ENCODE assay signal across 2 cellular contexts in the genomic region with DNA sequence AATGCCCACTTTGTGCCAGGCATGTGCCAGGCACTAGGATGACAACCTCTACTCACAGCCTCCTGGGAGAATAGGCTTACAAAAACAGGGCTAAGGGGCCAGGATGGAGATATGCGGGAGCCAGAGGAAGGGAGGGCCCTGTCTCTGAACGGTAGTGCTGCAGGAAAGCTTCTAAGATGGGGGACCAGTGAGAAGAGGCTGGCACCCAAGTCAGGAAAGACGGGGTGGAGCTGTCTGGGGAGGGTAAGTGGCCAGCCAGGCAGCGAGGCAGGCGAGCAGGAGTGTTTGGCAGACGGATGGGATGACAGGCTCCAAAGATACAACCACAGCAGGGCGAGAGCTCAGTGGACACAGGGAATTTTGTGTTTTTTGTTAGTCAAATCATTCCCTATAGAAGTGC.
TF ChIP-seq lines count a peak whose summit lies in the region.

No MANE protein-coding gene starts in this region.

TF ChIP-seq in GM23338, 12 proteins besides CTCF, POLR2A, EP300 and RAD21 (continued from another document):
- TF ChIP-seq, protein P1, sequence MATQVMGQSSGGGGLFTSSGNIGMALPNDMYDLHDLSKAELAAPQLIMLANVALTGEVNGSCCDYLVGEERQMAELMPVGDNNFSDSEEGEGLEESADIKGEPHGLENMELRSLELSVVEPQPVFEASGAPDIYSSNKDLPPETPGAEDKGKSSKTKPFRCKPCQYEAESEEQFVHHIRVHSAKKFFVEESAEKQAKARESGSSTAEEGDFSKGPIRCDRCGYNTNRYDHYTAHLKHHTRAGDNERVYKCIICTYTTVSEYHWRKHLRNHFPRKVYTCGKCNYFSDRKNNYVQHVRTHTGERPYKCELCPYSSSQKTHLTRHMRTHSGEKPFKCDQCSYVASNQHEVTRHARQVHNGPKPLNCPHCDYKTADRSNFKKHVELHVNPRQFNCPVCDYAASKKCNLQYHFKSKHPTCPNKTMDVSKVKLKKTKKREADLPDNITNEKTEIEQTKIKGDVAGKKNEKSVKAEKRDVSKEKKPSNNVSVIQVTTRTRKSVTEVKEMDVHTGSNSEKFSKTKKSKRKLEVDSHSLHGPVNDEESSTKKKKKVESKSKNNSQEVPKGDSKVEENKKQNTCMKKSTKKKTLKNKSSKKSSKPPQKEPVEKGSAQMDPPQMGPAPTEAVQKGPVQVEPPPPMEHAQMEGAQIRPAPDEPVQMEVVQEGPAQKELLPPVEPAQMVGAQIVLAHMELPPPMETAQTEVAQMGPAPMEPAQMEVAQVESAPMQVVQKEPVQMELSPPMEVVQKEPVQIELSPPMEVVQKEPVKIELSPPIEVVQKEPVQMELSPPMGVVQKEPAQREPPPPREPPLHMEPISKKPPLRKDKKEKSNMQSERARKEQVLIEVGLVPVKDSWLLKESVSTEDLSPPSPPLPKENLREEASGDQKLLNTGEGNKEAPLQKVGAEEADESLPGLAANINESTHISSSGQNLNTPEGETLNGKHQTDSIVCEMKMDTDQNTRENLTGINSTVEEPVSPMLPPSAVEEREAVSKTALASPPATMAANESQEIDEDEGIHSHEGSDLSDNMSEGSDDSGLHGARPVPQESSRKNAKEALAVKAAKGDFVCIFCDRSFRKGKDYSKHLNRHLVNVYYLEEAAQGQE (IDR thresholded peaks at IDR 0.05; ENCODE audit: unreplicated experiment): no peak
- TF ChIP-seq STAT1 (IDR thresholded peaks at IDR 0.05; ENCODE audit: unreplicated experiment) (no peak), CREB1 (CRISPR knock-in tag; IDR thresholded peaks at IDR 0.05; ENCODE audit: low read depth) (no peak)
- TF ChIP-seq, protein P2, sequence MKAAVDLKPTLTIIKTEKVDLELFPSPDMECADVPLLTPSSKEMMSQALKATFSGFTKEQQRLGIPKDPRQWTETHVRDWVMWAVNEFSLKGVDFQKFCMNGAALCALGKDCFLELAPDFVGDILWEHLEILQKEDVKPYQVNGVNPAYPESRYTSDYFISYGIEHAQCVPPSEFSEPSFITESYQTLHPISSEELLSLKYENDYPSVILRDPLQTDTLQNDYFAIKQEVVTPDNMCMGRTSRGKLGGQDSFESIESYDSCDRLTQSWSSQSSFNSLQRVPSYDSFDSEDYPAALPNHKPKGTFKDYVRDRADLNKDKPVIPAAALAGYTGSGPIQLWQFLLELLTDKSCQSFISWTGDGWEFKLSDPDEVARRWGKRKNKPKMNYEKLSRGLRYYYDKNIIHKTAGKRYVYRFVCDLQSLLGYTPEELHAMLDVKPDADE (IDR thresholded peaks at IDR 0.05): no peak

TF ChIP-seq in K562, 482 proteins besides CTCF, POLR2A, EP300 and RAD21 (continued from another document):
- TF ChIP-seq, protein P3, sequence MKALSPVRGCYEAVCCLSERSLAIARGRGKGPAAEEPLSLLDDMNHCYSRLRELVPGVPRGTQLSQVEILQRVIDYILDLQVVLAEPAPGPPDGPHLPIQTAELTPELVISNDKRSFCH (CRISPR knock-in tag; IDR thresholded peaks at IDR 0.05): no peak
- TF ChIP-seq, protein P3 (tag; IDR thresholded peaks at IDR 0.05): no peak
- TF ChIP-seq ZNF586 (CRISPR knock-in tag; conservative IDR thresholded peaks at IDR 0.05) (no peak), CCAR2 (IDR thresholded peaks at IDR 0.05; ENCODE audit: low read depth, low read length) (no peak), SRSF7 (optimal IDR thresholded peaks at IDR 0.05; ENCODE audit: low read depth, low read length) (no peak)
- TF ChIP-seq, protein P1 (CRISPR knock-in tag; IDR thresholded peaks at IDR 0.05; ENCODE audit: low read depth): no peak
